9 cellular contexts compared by ENCODE assay signal in genomic region chr2:237922641-237923361, GRCh38. TPM values are rescaled to one million over a fixed set of nuclear protein-coding genes. Genes with fewer than 3 reads are reported as not detected.
DNase-seq lines count a peak whose midpoint lies in the region; ATAC-seq, FAIRE-seq and TF ChIP-seq lines count a peak whose summit lies in the region.
"Had no signal": no experiment of that assay in that cellular context is flagged by ENCODE, and none has a peak within 500 bp of the region (broad histone marks: within the 10 kb centered on the region; RNA-seq: fewer than 3 reads in every experiment).

No MANE protein-coding gene starts in this region.

- H3K14ac ChIP-seq in IMR-90 (replicated peaks; ENCODE audit: low read depth, low read length) = no peak overlapping the region

- H2AFZ ChIP-seq in IMR-90 (replicated peaks; ENCODE audit: low read length, poor library complexity) (peak overlapping the region; percentile 88), K562 (ENCODE audit: low read depth, low read length) (peak overlapping the region; percentile 99)

- H3K4me1 ChIP-seq in A549 (peaks cover 5% of the 10 kb centered on the region; the same call in 1 of the 3 replicates), IMR-90 (ENCODE audit: control insufficient read depth, insufficient read depth, low read length) (peaks cover under 1% of the 10 kb centered on the region; the same call in 1 of the 2 replicates), K562 (replicated peaks in 1 of 2; ENCODE audit: control insufficient read depth in 2 of 2, insufficient read depth in 2 of 2, low read length in 2 of 2) (peaks cover 7 to 12% of the 10 kb centered on the region in 2 experiments)

- no peaks in the 10 kb centered on the region for H3K36me3 Mint-ChIP-seq in natural killer cell treated with Interleukin-12 subunit alpha and Interleukin-12 subunit beta and Interleukin-15 and Interleukin-18, amount 100 ng/mL, for 72 hours

- 31% methylated on average over 9 of the region's 13 CpGs for WGBS in A549 (ENCODE audit: missing lambda C conversion rate)
- 77% methylated on average over 7 of the region's 13 CpGs; no CpG with 5 or more reads in 1 of the 2 experiments for WGBS in IMR-90 (ENCODE audit: extremely low coverage in 2 of 2, insufficient read length in 1 of 2), 2 experiments
- 44% methylated on average over 10 of the region's 13 CpGs for WGBS in K562 (ENCODE audit: insufficient coverage, low coverage, missing lambda C conversion rate)

- peak overlapping the region; percentile 2; the same call in 1 of the 2 replicates for H3K4ac ChIP-seq in IMR-90 (ENCODE audit: low read depth, low read length)

- H3K23ac ChIP-seq in IMR-90 (ENCODE audit: low read depth, low read length) = no peak overlapping the region

- no peak overlapping the region for H4K5ac ChIP-seq in IMR-90 (ENCODE audit: low read depth, low read length)

- H2AK9ac ChIP-seq in IMR-90 (replicated peaks; ENCODE audit: low read depth, low read length, poor library complexity) = peak overlapping the region; percentile 81

- H3K56ac ChIP-seq in IMR-90 (ENCODE audit: extremely low read depth, insufficient read depth, low read length) = no peak overlapping the region

- H3K79me1 ChIP-seq in IMR-90 (ENCODE audit: low read depth in 1 of 2, low read length in 2 of 2) = no peaks in the 10 kb centered on the region

- ATAC-seq in A549 (peak; percentile 20 to 28; a peak in 3 of 6 replicates), IMR-90 (ENCODE audit: low read depth) (no peak), K562 (no peak), GM18505 (IDR thresholded peaks at IDR 0.05; ENCODE audit: unreplicated experiment) (no peak), HG02678 (IDR thresholded peaks at IDR 0.05; ENCODE audit: unreplicated experiment) (no peak)
- no peak for ATAC-seq in natural killer cell treated with Interleukin-12 subunit alpha and Interleukin-12 subunit beta and Interleukin-15 and Interleukin-18, amount 100 ng/mL, for 72 hours

- no peak for TF ChIP-seq POLR2A in A549 (IDR thresholded peaks at IDR 0.05; ENCODE audit: low read length)
- no peak for TF ChIP-seq POLR2A in IMR-90 (IDR thresholded peaks at IDR 0.05; ENCODE audit: low read depth, low read length)
- no peak for TF ChIP-seq POLR2A in K562 (conservative IDR thresholded peaks at IDR 0.05)
- no peak for TF ChIP-seq POLR2A in GM18505 (IDR thresholded peaks at IDR 0.05; ENCODE audit: borderline replicate concordance, extremely low read depth, insufficient read depth, insufficient read length)

- H3K4me3 Mint-ChIP-seq in natural killer cell treated with Interleukin-12 subunit alpha and Interleukin-12 subunit beta and Interleukin-15 and Interleukin-18, amount 100 ng/mL, for 72 hours = peak overlapping the region; percentile 76

- H3K9me3 ChIP-seq in A549 (no peaks in the 10 kb centered on the region), IMR-90 (ENCODE audit: control insufficient read depth, insufficient read depth, low read length) (no peaks in the 10 kb centered on the region), K562 (replicated peaks; ENCODE audit: control insufficient read depth, insufficient read depth, low read depth, low read length) (no peaks in the 10 kb centered on the region)

- no peak overlapping the region for H2BK20ac ChIP-seq in IMR-90 (ENCODE audit: low read depth, low read length)

- in situ Hi-C loops in IMR-90 (cut with MboI; ENCODE audit: low sequenced_read_pairs) = no loop called here
- in situ Hi-C loops in K562 (cut with MboI) = no loop called here

- H3K36me3 ChIP-seq in IMR-90 (ENCODE audit: control insufficient read depth, insufficient read depth, low read length) (no peaks in the 10 kb centered on the region), K562 (ENCODE audit: control insufficient read depth, insufficient read depth, low read length) (no peaks in the 10 kb centered on the region)

- H3K27ac ChIP-seq in A549 (peak overlapping the region; percentile 21 to 76; a peak in 5 of 6 replicates), IMR-90 (ENCODE audit: insufficient read depth, low read length) (no peak overlapping the region), K562 (ENCODE audit: extremely low read depth, low read depth, low read length) (no peak overlapping the region)

- no peak overlapping the region; the same call in 1 of the 2 replicates for H4K91ac ChIP-seq in IMR-90 (ENCODE audit: insufficient read depth, low read depth, low read length)

- H3K9me3 Mint-ChIP-seq in natural killer cell treated with Interleukin-12 subunit alpha and Interleukin-12 subunit beta and Interleukin-15 and Interleukin-18, amount 100 ng/mL, for 72 hours = no peaks in the 10 kb centered on the region

- no peak overlapping the region for H3K9ac ChIP-seq in IMR-90 (ENCODE audit: low read depth, low read length)
- peak overlapping the region; percentile 60 to 64; a peak in 3 of 4 replicates for H3K9ac ChIP-seq in K562 (ENCODE audit: insufficient read depth in 1 of 2, low read depth in 2 of 2, low read length in 2 of 2)

- FAIRE-seq in A549 (lab: Jason Lieb, UNC) (no peak), K562 (lab: Jason Lieb, UNC) (no peak)
- FAIRE-seq: G401.6 had no signal

- no peak overlapping the region for H3K27ac Mint-ChIP-seq in natural killer cell treated with Interleukin-12 subunit alpha and Interleukin-12 subunit beta and Interleukin-15 and Interleukin-18, amount 100 ng/mL, for 72 hours

- H3K9me1 ChIP-seq in IMR-90 (ENCODE audit: insufficient read depth, low read length) = no peaks in the 10 kb centered on the region
- H3K9me1 ChIP-seq in K562 (ENCODE audit: control insufficient read depth, insufficient read depth, low read length) = no peaks in the 10 kb centered on the region

- no peak overlapping the region for H2BK15ac ChIP-seq in IMR-90 (ENCODE audit: low read depth, low read length)

- H3K4me1 Mint-ChIP-seq in natural killer cell treated with Interleukin-12 subunit alpha and Interleukin-12 subunit beta and Interleukin-15 and Interleukin-18, amount 100 ng/mL, for 72 hours (ENCODE audit: low read depth in 2 of 2) = peaks cover 21 to 27% of the 10 kb centered on the region in 2 donors

- H2BK120ac ChIP-seq in IMR-90 (ENCODE audit: low read depth, low read length) = no peak overlapping the region; the same call in 1 of the 2 replicates

- peak overlapping the region in 1 of 2 experiments; percentile 61; a peak in 1 of 4 replicates for H4K8ac ChIP-seq in IMR-90 (ENCODE audit: low read depth in 2 of 2, low read length in 2 of 2)

- H2AK5ac ChIP-seq in IMR-90 (ENCODE audit: low read depth, low read length) = no peak overlapping the region

- POLR2A ChIA-PET in A549 (lab: Yijun Ruan, JAX) (no interaction called here), IMR-90 (lab: Charles Lee; ENCODE audit: unreplicated experiment) (no interaction called here), K562 (lab: Yijun Ruan, JAX) (interaction anchor here (0.8 to 1.0 kb wide), 5 partner anchors 17 to 237 kb away, joined by 3 to 4 read pairs (median 3); no protein-coding TSS in a partner anchor)

- H3K27me3 Mint-ChIP-seq in natural killer cell treated with Interleukin-12 subunit alpha and Interleukin-12 subunit beta and Interleukin-15 and Interleukin-18, amount 100 ng/mL, for 72 hours = no peaks in the 10 kb centered on the region

- intact Hi-C loops in IMR-90 (cut with micrococcal nuclease) (loop anchor here (1.0 kb wide), 1 partner anchor 340 kb away; no protein-coding TSS in a partner anchor), K562 (cut with micrococcal nuclease) (loop anchor here (1.0 to 10.0 kb wide), 3 partner anchors 42 to 184 kb away; no protein-coding TSS in a partner anchor)

- H3K27me3 ChIP-seq in IMR-90 (ENCODE audit: control insufficient read depth, insufficient read depth, low read length) = peaks cover 3% of the 10 kb centered on the region
- no peaks in the 10 kb centered on the region for H3K27me3 ChIP-seq in K562 (ENCODE audit: control insufficient read depth in 2 of 2, insufficient read depth in 2 of 2, low read length in 2 of 2)

- H2BK5ac ChIP-seq in IMR-90 (ENCODE audit: low read depth, low read length, poor library complexity, severe bottlenecking) = no peak overlapping the region

- no peaks in the 10 kb centered on the region for H4K20me1 ChIP-seq in IMR-90 (ENCODE audit: insufficient read depth, low read length)
- H4K20me1 ChIP-seq in K562 (replicated peaks; ENCODE audit: control insufficient read depth, insufficient read depth, low read length) = no peaks in the 10 kb centered on the region

- no peaks in the 10 kb centered on the region for H3K79me2 ChIP-seq in K562 (ENCODE audit: control insufficient read depth, insufficient read depth, low read length)

- TF ChIP-seq CTCF in A549 (IDR thresholded peaks at IDR 0.05) (no peak), IMR-90 (conservative IDR thresholded peaks at IDR 0.05; ENCODE audit: low read depth, low read length) (no peak), K562 (IDR thresholded peaks at IDR 0.05 in 2 of 3, conservative IDR thresholded peaks at IDR 0.05 in 1 of 3; ENCODE audit: insufficient read depth in 2 of 3, low read depth in 1 of 3, low read length in 3 of 3) (no peak)

- dilution Hi-C loops in IMR-90 (cut with HindIII; ENCODE audit: low sequenced_read_pairs, unreplicated experiment) = no loop called here

- no peak overlapping the region for H3K4me3 ChIP-seq in A549
- H3K4me3 ChIP-seq in IMR-90 (ENCODE audit: insufficient read depth, low read depth, low read length) = no peak overlapping the region
- no peak overlapping the region for H3K4me3 ChIP-seq in K562

- CTCF ChIA-PET in A549 (lab: Yijun Ruan, JAX) (interaction anchor here (0.6 to 3.2 kb wide), 15 partner anchors 10 to 239 kb away, joined by 3 to 18 read pairs (median 5); no protein-coding TSS in a partner anchor), IMR-90 (lab: Yijun Ruan, JAX) (interaction anchor here (0.6 to 0.9 kb wide), 4 partner anchors 15 to 294 kb away, joined by 3 read pairs; no protein-coding TSS in a partner anchor), K562 (lab: Yijun Ruan, JAX; ENCODE audit: low intra/inter-chr PET ratio) (interaction anchor here (0.6 to 1.3 kb wide), 2 partner anchors 42 to 184 kb away, joined by 3 read pairs; no protein-coding TSS in a partner anchor)

- H3K4me2 ChIP-seq in A549 (peak overlapping the region; percentile 63), IMR-90 (ENCODE audit: low read depth, low read length) (no peak overlapping the region), K562 (ENCODE audit: insufficient read depth, low read length) (peak overlapping the region; percentile 81)

- DNase-seq in A549 (ENCODE audit: low read depth in 1 of 2, low spot score in 1 of 2) = peak in 1 of 2 experiments; percentile 12
- DNase-seq in IMR-90 = no peak
- DNase-seq in K562 (ENCODE audit: extremely low read depth in 1 of 4, low spot score in 3 of 4) = no peak
- no peak for DNase-seq in natural killer cell treated with Interleukin-12 subunit alpha and Interleukin-12 subunit beta and Interleukin-15 and Interleukin-18, amount 100 ng/mL, for 72 hours (ENCODE audit: low spot score)
- DNase-seq in GF-D8 (lab: John Stamatoyannopoulos, UW) = no peak
- DNase-seq in NCI-H748 treated with DMSO at 0.1 percent for 48 hours (lab: John Stamatoyannopoulos, UW) = no peak

- H3K18ac ChIP-seq in IMR-90 (ENCODE audit: low read depth, low read length) = no peak overlapping the region; the same call in 1 of the 2 replicates

- TF ChIP-seq EP300 in A549 (IDR thresholded peaks at IDR 0.05) = no peak
- TF ChIP-seq EP300 in K562 (IDR thresholded peaks at IDR 0.05; ENCODE audit: low read length) = no peak

- no peak for TF ChIP-seq RAD21 in A549 (conservative IDR thresholded peaks at IDR 0.05 in 1 of 2, IDR thresholded peaks at IDR 0.05 in 1 of 2)
- TF ChIP-seq RAD21 in IMR-90 (IDR thresholded peaks at IDR 0.05; ENCODE audit: low read length) = no peak
- no peak for TF ChIP-seq RAD21 in K562 (CRISPR knock-in tag; conservative IDR thresholded peaks at IDR 0.05 in 1 of 2, IDR thresholded peaks at IDR 0.05 in 1 of 2)

- BruUV-seq in IMR-90 (replicated peaks; lab: Mats Ljungman, UMichigan) (no TSS peak), K562 (replicated peaks; lab: Mats Ljungman, UMichigan) (no TSS peak)

RNA-seq across cellular contexts. Expression of gene UBE2F, which starts 44.0 kb away (rescaled TPM):
- polyA plus RNA-seq in A549 (2011; rRNA removed) (65.5 and 81.1 TPM in 2 replicates), A549 (2017; fragmentation: RNase III; extraction: RNeasy Plus Mini Kit Qiagen cat#74134 plus additional on column Dnase treatment) (49.1 to 51.3 TPM (median 49.7 TPM) in 3 replicates), IMR-90 (2012; rRNA removed) (53.5 and 59.8 TPM in 2 replicates), K562 (2011; rRNA removed) (68.5 and 87.1 TPM in 2 replicates), K562 (2014; fragmentation: Illumina TruSeq; extraction: Trizol) (82.6 and 88.1 TPM in 2 replicates), K562 (2014; fragmentation: Nextera tagmentation; extraction: Ambion mirVana) (10 to 100 TPM; 18.1 to 24.9 TPM), K562 (2014; rRNA removed) (52.9 and 62.2 TPM in 2 replicates)
- polyA plus RNA-seq in A549 (2012; cell fraction: cytosol; rRNA removed) = 33.4 and 33.8 TPM in 2 replicates
- 15.0 and 25.2 TPM in 2 replicates for polyA plus RNA-seq in A549 (2012; cell fraction: nucleus; rRNA removed)
- 22.8 and 25.1 TPM in 2 replicates for polyA minus RNA-seq in A549 (2011; rRNA and poly(A)+ RNA removed)
- total RNA-seq in IMR-90 (2012; rRNA removed) (44.6 and 59.4 TPM in 2 replicates), K562 (2014; rRNA removed) (44.3 and 54.0 TPM in 2 replicates), K562 (2014; rRNA removed; fragmentation: Illumina TruSeq; extraction: Trizol) (56.4 and 59.4 TPM in 2 replicates), K562 (2015; rRNA removed; fragmentation: Illumina TruSeq; extraction: Trizol) (42.8 and 50.7 TPM in 2 replicates), K562 (2021) (53.0 and 57.9 TPM in 2 replicates)
- 23.3 and 29.7 TPM in 2 replicates for polyA plus RNA-seq in IMR-90 (2012; cell fraction: cytosol; rRNA removed)
- 12.9 and 38.5 TPM in 2 replicates for polyA plus RNA-seq in IMR-90 (2012; cell fraction: nucleus; rRNA removed; ENCODE audit: low replicate concordance)
- total RNA-seq in K562 (2011; cell fraction: chromatin; rRNA removed; ENCODE audit: low replicate concordance) = 51.8 and 53.3 TPM in 2 replicates
- total RNA-seq in K562 (2011; cell fraction: nucleolus; rRNA removed) = 34.2 and 44.7 TPM in 2 replicates
- 38.6 and 66.0 TPM in 2 replicates for total RNA-seq in K562 (2011; cell fraction: nucleoplasm; rRNA removed)
- 52.0 and 70.8 TPM in 2 replicates for polyA plus RNA-seq in K562 (2011; cell fraction: cytosol; rRNA removed)
- 21.9 and 30.1 TPM in 2 replicates for polyA plus RNA-seq in K562 (2011; cell fraction: nucleus; rRNA removed)
- polyA plus RNA-seq in K562 (2012) = 55.3 and 72.7 TPM in 2 replicates
- polyA minus RNA-seq in K562 (2011; rRNA and poly(A)+ RNA removed) = 36.2 and 36.5 TPM in 2 replicates
- 22.9 and 26.1 TPM in 2 replicates for polyA minus RNA-seq in K562 (2011; cell fraction: cytosol; rRNA and poly(A)+ RNA removed)
- 21.5 and 27.3 TPM in 2 replicates for polyA minus RNA-seq in K562 (2011; cell fraction: nucleus; rRNA and poly(A)+ RNA removed)
- 10 to 100 TPM; 51.3 to 78.0 TPM for total RNA-seq in natural killer cell treated with Interleukin-12 subunit alpha and Interleukin-12 subunit beta and Interleukin-15 and Interleukin-18, amount 100 ng/mL, for 72 hours

Comparison
In these comparisons a context has a peak if more than half of its experiments do, and no peak if none do; other contexts are left out.
1. ATAC-seq: peak in A549 (2 of 2); none in IMR-90 (single experiment), K562 (single experiment), natural killer cell treated with Interleukin-12 subunit alpha and Interleukin-12 subunit beta and Interleukin-15 and Interleukin-18, amount 100 ng/mL, for 72 hours (0 of 2), GM18505 (single experiment) and HG02678 (single experiment).
2. H3K27ac ChIP-seq: peak in A549 (2 of 2); none in IMR-90 (single experiment) and K562 (single experiment).